ENCODE assay signal across 8 cellular contexts in the genomic region with DNA sequence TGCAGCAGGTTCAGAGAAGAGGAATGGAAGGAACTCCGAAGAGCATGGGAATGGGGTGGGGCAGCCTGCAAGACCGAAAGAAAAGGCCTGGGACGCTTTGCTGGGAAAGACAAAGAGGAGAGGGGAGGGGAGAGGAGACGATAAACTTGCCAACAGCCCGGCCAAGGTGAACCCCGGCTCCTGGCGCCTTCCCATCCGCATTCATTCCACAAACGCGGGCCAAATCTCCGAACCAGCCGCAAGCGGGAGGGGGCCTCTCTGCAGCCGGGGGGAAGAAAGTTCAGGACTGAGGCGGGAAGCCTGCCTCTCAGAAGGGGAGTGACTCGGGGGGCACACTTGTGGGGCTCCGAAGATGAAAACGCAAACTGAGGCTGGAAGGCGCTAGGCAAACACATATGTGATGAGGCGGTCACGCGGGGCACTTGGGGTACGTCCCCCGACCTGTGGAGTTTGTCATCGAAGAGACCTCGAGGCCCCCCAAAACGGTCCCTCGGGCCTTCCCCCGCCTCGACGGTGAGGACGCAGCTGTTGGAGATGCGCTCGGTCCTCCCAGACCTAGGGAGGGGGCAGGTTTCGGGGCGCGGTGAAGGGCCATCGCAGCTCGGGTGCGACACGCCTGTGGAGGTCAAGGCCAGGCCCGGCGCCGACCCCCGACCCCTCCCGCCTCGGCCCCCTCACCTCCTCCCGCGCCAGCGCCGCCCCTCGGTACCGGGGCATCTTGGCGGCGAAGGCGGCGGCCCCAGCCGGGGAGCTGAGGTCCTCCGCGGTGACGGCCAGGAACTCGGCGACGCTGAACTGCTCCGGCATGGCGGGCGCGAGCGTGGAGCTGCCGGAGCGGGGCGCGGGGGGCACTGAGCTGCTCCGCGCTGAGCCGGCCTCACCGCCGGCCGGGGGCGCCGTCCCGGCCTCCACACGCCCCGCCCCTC.
DNase-seq lines count a peak whose midpoint lies in the region; ATAC-seq and TF ChIP-seq lines count a peak whose summit lies in the region.

ASAP3 (minus strand) TSS at position 853 of the 926 bp plus-strand sequence; CDS start at position 807, 46 bp downstream.

- no peaks in the 10 kb centered on the region for H3K9me2 ChIP-seq in OCI-LY1 (ENCODE audit: low read depth, low read length)

- peaks cover 21% of the 10 kb centered on the region for H3K4me1 ChIP-seq in OCI-LY1 (ENCODE audit: insufficient read depth, low read length, severe bottlenecking)

- H3K27me3 ChIP-seq in OCI-LY1 (ENCODE audit: insufficient read depth, low read length) (no peaks in the 10 kb centered on the region), brain microvascular endothelial cell (replicated peaks) (no peaks in the 10 kb centered on the region)

- 0 out of 2 replicates have a peak, but pooled peaks have one; percentile 19 for TF ChIP-seq CTCF in OCI-LY1 (IDR thresholded peaks at IDR 0.05; ENCODE audit: low read length)
- peak; percentile 40 for TF ChIP-seq CTCF in brain microvascular endothelial cell (IDR thresholded peaks at IDR 0.05; ENCODE audit: low read depth, low read length, missing control alignments)

- H3F3A ChIP-seq in OCI-LY1 (ENCODE audit: insufficient read depth, low read length): no peaks in the 10 kb centered on the region

- no peak within 1 kb of the TSS for H3K27ac ChIP-seq in OCI-LY1 (ENCODE audit: low read depth, low read length, poor library complexity, severe bottlenecking)
- no peak within 1 kb of the TSS for H3K27ac ChIP-seq in brain microvascular endothelial cell
- peak within 1 kb of the TSS; percentile 58 to 95 (median 78) for H3K27ac ChIP-seq in skin epidermis

- no peaks in the 10 kb centered on the region for H3K79me2 ChIP-seq in OCI-LY1 (ENCODE audit: insufficient read depth, low read length)

- ATAC-seq in GM19328 (IDR thresholded peaks at IDR 0.05; ENCODE audit: unreplicated experiment) (no peak), GM21515 (IDR thresholded peaks at IDR 0.05; ENCODE audit: unreplicated experiment) (no peak)

- H3K4me2 ChIP-seq in OCI-LY1 (ENCODE audit: low read length): peak within 1 kb of the TSS; percentile 57

- H3K4me3 ChIP-seq in OCI-LY1 (ENCODE audit: low read depth, low read length, poor library complexity, severe bottlenecking): peak within 1 kb of the TSS; percentile 62
- peak within 1 kb of the TSS; percentile 67 for H3K4me3 ChIP-seq in brain microvascular endothelial cell (ENCODE audit: low read depth, low read length)
- H3K4me3 ChIP-seq in skin epidermis: peak within 1 kb of the TSS; percentile 62 to 91 (median 73)

- in situ Hi-C loops in brain microvascular endothelial cell (cut with HindIII; ENCODE audit: low pct_ligation_motif_present, low sequenced_read_pairs): no loop called here

- H3K9me3 ChIP-seq in OCI-LY1 (ENCODE audit: low read length): no peaks in the 10 kb centered on the region

- H4K20me1 ChIP-seq in OCI-LY1 (ENCODE audit: insufficient read depth, low read length): no peaks in the 10 kb centered on the region

- DNase-seq in NCI-H2029 (lab: John Stamatoyannopoulos, UW) (peak; percentile 5), NCI-H2029 treated with DMSO at 0.1 percent for 48 hours (lab: John Stamatoyannopoulos, UW) (no peak), brain microvascular endothelial cell (no peak), iPS-NIHi7 (ENCODE audit: extremely low spot score) (peak; percentile 69)

- H2AFZ ChIP-seq in OCI-LY1 (ENCODE audit: low read length): peak within 1 kb of the TSS; percentile 78; the same call in 1 of the 2 replicates

- H3K9ac ChIP-seq in OCI-LY1 (ENCODE audit: low read length): peak within 1 kb of the TSS; percentile 56

- H3K36me3 ChIP-seq in OCI-LY1 (ENCODE audit: insufficient read depth, low read length) (no peaks in the 10 kb centered on the region), brain microvascular endothelial cell (replicated peaks) (no peaks in the 10 kb centered on the region)

Comparison
In these comparisons a context has a peak if more than half of its experiments do, and no peak if none do; other contexts are left out.
1. DNase-seq: peak in NCI-H2029 (single experiment) and iPS-NIHi7 (single experiment); none in NCI-H2029 treated with DMSO at 0.1 percent for 48 hours (single experiment) and brain microvascular endothelial cell (single experiment).
2. H3K27ac ChIP-seq: peak in skin epidermis (21 of 21); none in OCI-LY1 (single experiment) and brain microvascular endothelial cell (single experiment).
3. Peak in every context shown above with its lines, with median percentiles within 50 percentile points of each other: H3K4me3 ChIP-seq.